In the genomic region with DNA sequence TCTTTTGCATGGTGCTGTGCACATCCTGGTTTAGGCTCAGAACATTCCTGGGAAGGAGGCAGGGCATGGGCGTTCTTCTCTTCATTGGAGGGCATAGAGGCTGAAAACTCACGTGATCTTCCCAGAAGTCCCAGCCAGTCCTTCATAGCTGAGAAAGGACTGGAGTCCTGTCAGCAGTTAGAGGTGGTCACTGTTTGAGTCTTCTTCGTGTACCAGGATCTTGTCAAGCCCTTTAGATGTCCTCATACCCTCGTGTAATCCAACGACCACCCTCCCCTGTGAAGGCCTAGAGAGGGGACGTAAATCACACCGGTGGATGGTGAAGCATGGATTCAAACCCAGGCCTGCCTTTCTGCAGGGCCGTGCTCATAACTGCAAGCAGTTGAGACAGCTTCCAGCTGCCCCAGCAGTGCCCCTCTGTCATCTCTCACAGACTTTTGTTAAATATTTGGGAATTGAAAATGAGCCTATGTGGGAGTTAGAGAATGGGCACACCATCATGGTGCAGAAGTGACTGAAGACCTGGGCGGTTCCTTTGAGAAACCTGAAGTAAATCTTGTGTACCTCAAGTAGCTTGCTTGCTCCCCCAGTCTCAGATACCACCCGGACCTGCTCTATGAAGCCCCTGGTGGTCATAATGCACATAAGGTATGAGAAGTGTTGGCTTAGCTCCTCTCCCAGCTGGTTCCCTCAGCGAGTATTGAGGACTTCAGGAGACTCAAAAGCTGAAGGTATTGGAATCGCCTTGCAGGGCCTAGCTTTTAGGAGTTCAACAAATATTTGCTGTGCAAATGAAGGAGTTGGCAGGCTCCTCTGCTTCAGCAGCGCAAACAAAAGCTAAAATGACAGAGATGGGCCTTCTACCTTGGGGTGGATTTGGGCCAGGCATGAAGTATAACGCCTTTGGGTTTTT, we compare ENCODE assay signal across 8 cellular contexts. TPM values are rescaled to one million over a fixed set of nuclear protein-coding genes. Genes with fewer than 3 reads are reported as not detected.
DNase-seq lines count a peak whose midpoint lies in the region; ATAC-seq, FAIRE-seq and TF ChIP-seq lines count a peak whose summit lies in the region.

No MANE protein-coding gene starts in this region.

- no peak for FAIRE-seq in astrocyte (lab: Jason Lieb, UNC)

- H3K9me2 ChIP-seq in DOHH2 (replicated peaks; ENCODE audit: control insufficient read depth, low read length) = no peaks in the 10 kb centered on the region

- H3K27ac Mint-ChIP-seq in astrocyte (ENCODE audit: unreplicated experiment) = no peak overlapping the region

- H3K27ac ChIP-seq in DOHH2 (ENCODE audit: low read depth, low read length) (no peak overlapping the region), SK-N-MC (no peak overlapping the region), astrocyte (ENCODE audit: low read depth, low read length) (no peak overlapping the region), left lung (peak overlapping the region; percentile 72 to 79)

- H3K9ac ChIP-seq in SK-N-MC (ENCODE audit: insufficient read length) = no peak overlapping the region
- no peak overlapping the region for H3K9ac ChIP-seq in astrocyte (ENCODE audit: low read length)

- intact Hi-C loops in left lung (cut with DNase I) = no loop called here

- H3K9me3 ChIP-seq in DOHH2 (ENCODE audit: control insufficient read depth, insufficient read depth, low read length) (no peaks in the 10 kb centered on the region), SK-N-MC (ENCODE audit: low read depth, low read length) (no peaks in the 10 kb centered on the region), astrocyte (ENCODE audit: insufficient read depth, low read depth, low read length) (no peaks in the 10 kb centered on the region), left lung (peaks cover 0 to 6% of the 10 kb centered on the region in 2 donors)

- peaks cover 31% of the 10 kb centered on the region for H3K27me3 Mint-ChIP-seq in astrocyte (ENCODE audit: low read depth, unreplicated experiment)

- no peak for DNase-seq in SK-N-MC (ENCODE audit: low read depth, low spot score)
- no peak for DNase-seq in astrocyte (ENCODE audit: low read depth)
- DNase-seq in left lung = no peak
- peak; percentile 55 for DNase-seq in stimulated activated CD8-positive, alpha-beta memory T cell treated with anti-CD3 and anti-CD28 coated beads, Interleukin-4, amount 100 ng/mL, for 48 hours
- no peak for DNase-seq in GF-D8 (lab: John Stamatoyannopoulos, UW)

- H3K4me3 ChIP-seq in DOHH2 (ENCODE audit: low read length) = peak overlapping the region; percentile 76
- peak overlapping the region; percentile 76 for H3K4me3 ChIP-seq in SK-N-MC
- H3K4me3 ChIP-seq in astrocyte (ENCODE audit: insufficient read depth, low read depth, low read length) = peak overlapping the region; percentile 84
- peak overlapping the region; percentile 76 to 78 for H3K4me3 ChIP-seq in left lung

- H3K79me2 ChIP-seq in DOHH2 (ENCODE audit: control insufficient read depth, low read length) (no peaks in the 10 kb centered on the region), astrocyte (ENCODE audit: insufficient read depth, low read length) (no peaks in the 10 kb centered on the region)

- H3K27me3 ChIP-seq in DOHH2 (ENCODE audit: control insufficient read depth, low read length) = peaks cover 49% of the 10 kb centered on the region
- H3K27me3 ChIP-seq in astrocyte (ENCODE audit: insufficient read depth, low read length) = peaks cover 12% of the 10 kb centered on the region
- peaks cover 0 to 22% of the 10 kb centered on the region in 2 donors for H3K27me3 ChIP-seq in left lung

- H3K4me1 ChIP-seq in DOHH2 (ENCODE audit: control insufficient read depth, low read length) = peaks cover 14% of the 10 kb centered on the region
- H3K4me1 ChIP-seq in astrocyte (ENCODE audit: insufficient read depth, low read length) = peaks cover 13% of the 10 kb centered on the region
- peaks cover 7 to 37% of the 10 kb centered on the region in 2 donors for H3K4me1 ChIP-seq in left lung

- H4K20me1 ChIP-seq in DOHH2 (ENCODE audit: control insufficient read depth, insufficient read depth, low read depth, low read length) (no peaks in the 10 kb centered on the region), astrocyte (ENCODE audit: insufficient read depth, low read length) (peaks cover 9% of the 10 kb centered on the region)

- peak overlapping the region; percentile 86 for H3K4me3 Mint-ChIP-seq in astrocyte (ENCODE audit: unreplicated experiment)

- no peaks in the 10 kb centered on the region for H3F3A ChIP-seq in DOHH2 (ENCODE audit: control insufficient read depth, insufficient read depth)

- no peak overlapping the region for H2AFZ ChIP-seq in astrocyte (ENCODE audit: low read depth, low read length)

- H3K4me1 Mint-ChIP-seq in astrocyte (ENCODE audit: low read depth, unreplicated experiment) = no peaks in the 10 kb centered on the region

- ATAC-seq in HG03354 (IDR thresholded peaks at IDR 0.05; ENCODE audit: poor library complexity, severe bottlenecking, unreplicated experiment) (peak; percentile 63), left lung (peak; percentile 62), GM21723 (IDR thresholded peaks at IDR 0.05; ENCODE audit: unreplicated experiment) (no peak)

- TF ChIP-seq CTCF in DOHH2 (IDR thresholded peaks at IDR 0.05; ENCODE audit: low read depth, low read length, poor library complexity, severe bottlenecking) = peak; percentile 72
- TF ChIP-seq CTCF in astrocyte (IDR thresholded peaks at IDR 0.05; ENCODE audit: insufficient read depth, low read depth, low read length) = peak; percentile 34
- peak; percentile 12 to 35 for TF ChIP-seq CTCF in left lung (IDR thresholded peaks at IDR 0.05)

- no peaks in the 10 kb centered on the region for H3K36me3 Mint-ChIP-seq in astrocyte (ENCODE audit: low read depth, unreplicated experiment)

- peaks cover 6% of the 10 kb centered on the region for H3K9me3 Mint-ChIP-seq in astrocyte (ENCODE audit: unreplicated experiment)

- H3K4me2 ChIP-seq in DOHH2 (ENCODE audit: low read length) = peak overlapping the region; percentile 91
- peak overlapping the region; percentile 98 for H3K4me2 ChIP-seq in astrocyte (ENCODE audit: low read length)

- H3K36me3 ChIP-seq in DOHH2 (ENCODE audit: control insufficient read depth, low read length) (no peaks in the 10 kb centered on the region), SK-N-MC (ENCODE audit: insufficient read depth, low read length) (no peaks in the 10 kb centered on the region), astrocyte (ENCODE audit: insufficient read depth, low read length) (no peaks in the 10 kb centered on the region), left lung (no peaks in the 10 kb centered on the region)

RNA-seq across cellular contexts. Expression of gene CMTM8, which starts 1.4 kb away (rescaled TPM):
- total RNA-seq in astrocyte (1.6 TPM in 2 replicates), left lung (10 to 100 TPM; 17.0 to 20.0 TPM)

Comparison
In these comparisons a context has a peak if more than half of its experiments do, and no peak if none do; other contexts are left out.
1. H3K27ac ChIP-seq: peak in left lung (2 of 2); none in DOHH2 (single experiment), SK-N-MC (single experiment) and astrocyte (single experiment).
2. Peak in every context shown above with its lines, with median percentiles within 50 percentile points of each other: H3K4me3 ChIP-seq and CTCF ChIP-seq.